11 cellular contexts compared by ENCODE assay signal in genomic region chr14:69355155-69355954, GRCh38. TPM values are rescaled to one million over a fixed set of nuclear protein-coding genes. Genes with fewer than 3 reads are reported as not detected.
A peak's percentile ranks its signal among the peaks of the same experiment; 100 is the strongest.
DNase-seq lines count a peak whose midpoint lies in the region; ATAC-seq, FAIRE-seq and TF ChIP-seq lines count a peak whose summit lies in the region.
"Had no signal": no experiment of that assay in that cellular context is flagged by ENCODE, and none has a peak within 500 bp of the region (broad histone marks: within the 10 kb centered on the region; RNA-seq: fewer than 3 reads in every experiment).

No MANE protein-coding gene starts in this region.

- peak overlapping the region; percentile 65 to 72 for H3K27ac ChIP-seq in breast epithelium
- no peak overlapping the region for H3K27ac ChIP-seq in mammary epithelial cell (ENCODE audit: insufficient read depth, low read depth, low read length)
- peak overlapping the region; percentile 42 for H3K27ac ChIP-seq in layer of hippocampus (ENCODE audit: low read depth, low read length)
- no peak overlapping the region for H3K27ac ChIP-seq in left lung
- H3K27ac ChIP-seq: body of pancreas had no signal

- no peaks in the 10 kb centered on the region for H3K36me3 Mint-ChIP-seq in activated CD4-positive, alpha-beta memory T cell treated with anti-CD3 and anti-CD28 coated beads for 36 hours
- H3K36me3 Mint-ChIP-seq in MCF 10A (ENCODE audit: insufficient read depth, unreplicated experiment) = peaks cover 6% of the 10 kb centered on the region

- ATAC-seq in left lung (no peak), HG02588 (IDR thresholded peaks at IDR 0.05; ENCODE audit: unreplicated experiment) (no peak)

- H3K27me3 ChIP-seq in breast epithelium (no peaks in the 10 kb centered on the region), mammary epithelial cell (ENCODE audit: insufficient read depth, low read length) (no peaks in the 10 kb centered on the region), layer of hippocampus (ENCODE audit: control insufficient read depth, insufficient read depth, low read length) (peaks cover 2% of the 10 kb centered on the region), left lung (no peaks in the 10 kb centered on the region)
- H3K27me3 ChIP-seq: BE2C, body of pancreas had no signal

- no peak overlapping the region for H2AFZ ChIP-seq in mammary epithelial cell (ENCODE audit: low read depth, low read length)

- peak overlapping the region; percentile 15 for H3K27ac Mint-ChIP-seq in activated CD4-positive, alpha-beta memory T cell treated with anti-CD3 and anti-CD28 coated beads for 36 hours
- H3K27ac Mint-ChIP-seq in MCF 10A (ENCODE audit: low read depth, unreplicated experiment) = no peak overlapping the region

- H3K79me2 ChIP-seq in mammary epithelial cell (ENCODE audit: insufficient read depth, low read length) = no peaks in the 10 kb centered on the region

- WGBS in mammary epithelial cell (ENCODE audit: low coverage, missing lambda C conversion rate) = 89% methylated on average over 6 of the region's 10 CpGs

- H3K36me3 ChIP-seq in breast epithelium (no peaks in the 10 kb centered on the region), mammary epithelial cell (ENCODE audit: insufficient read depth, low read length) (no peaks in the 10 kb centered on the region), left lung (no peaks in the 10 kb centered on the region)
- H3K36me3 ChIP-seq: BE2C had no signal

- peaks cover 41% of the 10 kb centered on the region for H3K4me1 Mint-ChIP-seq in activated CD4-positive, alpha-beta memory T cell treated with anti-CD3 and anti-CD28 coated beads for 36 hours (ENCODE audit: low read depth)
- H3K4me1 Mint-ChIP-seq in MCF 10A (ENCODE audit: insufficient read depth, unreplicated experiment) = peaks cover 5% of the 10 kb centered on the region

- H3K4me2 ChIP-seq in mammary epithelial cell (ENCODE audit: insufficient read depth, low read depth, low read length) = no peak overlapping the region

- peak; percentile 69 for FAIRE-seq in urothelium cell line (lab: Jason Lieb, UNC)

- no peak overlapping the region for H3K4me3 Mint-ChIP-seq in activated CD4-positive, alpha-beta memory T cell treated with anti-CD3 and anti-CD28 coated beads for 36 hours
- no peak overlapping the region for H3K4me3 Mint-ChIP-seq in MCF 10A (ENCODE audit: unreplicated experiment)

- peaks cover 0 to 13% of the 10 kb centered on the region in 2 donors for H3K4me1 ChIP-seq in breast epithelium
- no peaks in the 10 kb centered on the region for H3K4me1 ChIP-seq in mammary epithelial cell (ENCODE audit: insufficient read depth, low read length)
- no peaks in the 10 kb centered on the region for H3K4me1 ChIP-seq in left lung
- H3K4me1 ChIP-seq: BE2C, body of pancreas had no signal

- no peaks in the 10 kb centered on the region for H3K9me3 ChIP-seq in breast epithelium
- no peaks in the 10 kb centered on the region for H3K9me3 ChIP-seq in mammary epithelial cell (replicated peaks; ENCODE audit: insufficient read depth, low read length)
- no peaks in the 10 kb centered on the region for H3K9me3 ChIP-seq in left lung
- H3K9me3 ChIP-seq: BE2C, body of pancreas had no signal

- dilution Hi-C loops in mammary epithelial cell (cut with HindIII; ENCODE audit: low sequenced_read_pairs) = no loop called here

- no peak for TF ChIP-seq POLR2A in breast epithelium (IDR thresholded peaks at IDR 0.05)

- CTCF ChIA-PET in mammary epithelial cell (lab: Charles Lee; ENCODE audit: low non-redundant PET) (no interaction called here), MCF 10A (lab: Yijun Ruan, JAX) (interaction anchor here (0.6 kb wide), 1 partner anchor 82 kb away, joined by 3 read pairs; no protein-coding TSS in a partner anchor)
- CTCF ChIA-PET in activated CD4-positive, alpha-beta memory T cell treated with anti-CD3 and anti-CD28 coated beads for 36 hours (lab: Charles Lee) = interaction anchor here (0.8 kb wide), 1 partner anchor 8 kb away, joined by 3 read pairs; no protein-coding TSS in a partner anchor

- no peak overlapping the region for H3K4me3 ChIP-seq in breast epithelium
- no peak overlapping the region for H3K4me3 ChIP-seq in mammary epithelial cell (replicated peaks in 1 of 3; ENCODE audit: insufficient read depth in 1 of 3, low read depth in 2 of 3, low read length in 3 of 3)
- no peak overlapping the region for H3K4me3 ChIP-seq in left lung
- H3K4me3 ChIP-seq: body of pancreas, lung had no signal

- DNase-seq in breast epithelium (ENCODE audit: low spot score in 2 of 2) = no peak
- DNase-seq in mammary epithelial cell = no peak
- no peak for DNase-seq in activated CD4-positive, alpha-beta memory T cell treated with anti-CD3 and anti-CD28 coated beads for 36 hours
- no peak for DNase-seq in urothelium cell line (ENCODE audit: low spot score)
- no peak for DNase-seq in left lung
- no peak for DNase-seq in MCF 10A (ENCODE audit: unreplicated experiment)
- DNase-seq: BE2C had no signal

- no peak overlapping the region for H3K9ac ChIP-seq in mammary epithelial cell (ENCODE audit: insufficient read depth, low read length)

- in situ Hi-C loops in mammary epithelial cell (cut with MboI; ENCODE audit: low sequenced_read_pairs in 2 of 2) = no loop called here

- POLR2A ChIA-PET in activated CD4-positive, alpha-beta memory T cell treated with anti-CD3 and anti-CD28 coated beads for 36 hours (lab: Charles Lee) = interaction anchor here (0.7 to 1.0 kb wide), 2 partner anchors 411 to 485 kb away, joined by 3 read pairs; no protein-coding TSS in a partner anchor
- POLR2A ChIA-PET in MCF 10A (lab: Yijun Ruan, JAX) = no interaction called here

- no peaks in the 10 kb centered on the region for H4K20me1 ChIP-seq in mammary epithelial cell (ENCODE audit: insufficient read depth, low read length)

- TF ChIP-seq CTCF in breast epithelium (IDR thresholded peaks at IDR 0.05) (no peak), mammary epithelial cell (conservative IDR thresholded peaks at IDR 0.05 in 1 of 2, IDR thresholded peaks at IDR 0.05 in 1 of 2; ENCODE audit: extremely low read depth in 1 of 2, insufficient read depth in 1 of 2, low read depth in 1 of 2, low read length in 2 of 2) (no peak), left lung (IDR thresholded peaks at IDR 0.05) (no peak), MCF 10A (IDR thresholded peaks at IDR 0.05; ENCODE audit: unreplicated experiment) (no peak)

- peaks cover 2% of the 10 kb centered on the region for H3K27me3 Mint-ChIP-seq in activated CD4-positive, alpha-beta memory T cell treated with anti-CD3 and anti-CD28 coated beads for 36 hours
- H3K27me3 Mint-ChIP-seq in MCF 10A (ENCODE audit: insufficient read depth, unreplicated experiment) = peaks cover 13% of the 10 kb centered on the region

- no peaks in the 10 kb centered on the region for H3K9me3 Mint-ChIP-seq in activated CD4-positive, alpha-beta memory T cell treated with anti-CD3 and anti-CD28 coated beads for 36 hours
- H3K9me3 Mint-ChIP-seq in MCF 10A (ENCODE audit: unreplicated experiment) = no peaks in the 10 kb centered on the region

- BruUV-seq in mammary epithelial cell (replicated peaks; lab: Mats Ljungman, UMichigan) (no TSS peak), MCF 10A (replicated peaks; lab: Mats Ljungman, UMichigan) (no TSS peak)

- intact Hi-C loops in breast epithelium (cut with DNase I; ENCODE audit: low total_unique reads) = no loop called here
- intact Hi-C loops in mammary epithelial cell (cut with micrococcal nuclease) = no loop called here
- intact Hi-C loops in activated CD4-positive, alpha-beta memory T cell treated with anti-CD3 and anti-CD28 coated beads for 36 hours (cut with micrococcal nuclease) = no loop called here
- intact Hi-C loops in left lung (cut with DNase I) = no loop called here
- intact Hi-C loops in MCF 10A (cut with micrococcal nuclease) = no loop called here

RNA-seq across cellular contexts. Expression of gene ERH, which starts 42.7 kb away (rescaled TPM):
- 10 to 100 TPM; 69.0 to 98.0 (median 77.6) TPM for total RNA-seq in breast epithelium
- 100 to 1,000 TPM in 1 of 2 donors, 10 to 100 TPM in 1; 53.8 to 190 TPM for total RNA-seq in mammary epithelial cell
- 142 TPM for polyA plus RNA-seq in mammary epithelial cell
- polyA minus RNA-seq in mammary epithelial cell = 187 TPM
- 100 to 1,000 TPM; 327 to 330 TPM for total RNA-seq in activated CD4-positive, alpha-beta memory T cell treated with anti-CD3 and anti-CD28 coated beads for 36 hours
- total RNA-seq in left lung = 100 to 1,000 TPM; 134 to 158 TPM
- 245 and 279 TPM in 2 replicates for total RNA-seq in MCF 10A (2022)

RNA-seq across cellular contexts. Expression of gene SLC39A9, which starts 43.1 kb away (rescaled TPM):
- total RNA-seq in breast epithelium (10 to 100 TPM; 71.1 to 92.3 (median 73.8) TPM), mammary epithelial cell (100 to 1,000 TPM in 1 of 2 donors, 10 to 100 TPM in 1; 61.5 to 157 TPM), left lung (10 to 100 TPM; 64.8 to 66.4 TPM), MCF 10A (2022) (69.7 and 71.3 TPM in 2 replicates)
- 65.3 TPM for polyA plus RNA-seq in mammary epithelial cell
- 40.1 TPM for polyA minus RNA-seq in mammary epithelial cell
- total RNA-seq in activated CD4-positive, alpha-beta memory T cell treated with anti-CD3 and anti-CD28 coated beads for 36 hours = 10 to 100 TPM; 39.3 to 40.3 TPM

Comparison
In these comparisons a context has a peak if more than half of its experiments do, and no peak if none do; other contexts are left out.
1. H3K27ac ChIP-seq: peak in breast epithelium (2 of 2) and layer of hippocampus (single experiment); none in mammary epithelial cell (single experiment) and left lung (0 of 2).